Comparison of ENCODE assay signal across 29 cellular contexts in genomic region chr14:90922141-90922540, GRCh38.
"Had no signal": no experiment of that assay in that cellular context is flagged by ENCODE, and none has a peak within 500 bp of the region (broad histone marks: within the 10 kb centered on the region; RNA-seq: fewer than 3 reads in every experiment).

No MANE protein-coding gene starts in this region.

- H3K9me3 Mint-ChIP-seq: dendritic cell treated with granulocyte-macrophage colony-stimulating factor and Interleukin-4, amounts not matched to agents 40 ng/mL and 50 ng/mL, for 4 days; effector memory CD8-positive, alpha-beta T cell had no signal

- DNase-seq: colonic mucosa; cortex of kidney; dermis blood vessel endothelial cell; dorsolateral prefrontal cortex; effector CD4-positive, alpha-beta T cell; effector CD8-positive, alpha-beta T cell; effector memory CD4-positive, alpha-beta T cell; effector memory CD8-positive, alpha-beta T cell; endodermal cell; erythroblast; esophagus squamous epithelium; foreskin fibroblast; foreskin keratinocyte; foreskin melanocyte; gastrocnemius medialis; glutamatergic neuron; head of caudate nucleus; heart left ventricle; heart right ventricle had no signal

- FAIRE-seq: colon, endometrium, endothelial cell of umbilical vein, frontal cortex had no signal

- H3K36me3 ChIP-seq: colonic mucosa, gastrocnemius medialis, heart left ventricle had no signal

- H3K4me1 Mint-ChIP-seq: endodermal cell had no signal

- H3K27ac Mint-ChIP-seq: dendritic cell treated with granulocyte-macrophage colony-stimulating factor and Interleukin-4, amounts not matched to agents 40 ng/mL and 50 ng/mL, for 4 days; effector memory CD8-positive, alpha-beta T cell; endodermal cell had no signal

- H3K4me3 Mint-ChIP-seq: dendritic cell treated with granulocyte-macrophage colony-stimulating factor and Interleukin-4, amounts not matched to agents 40 ng/mL and 50 ng/mL, for 4 days; effector memory CD8-positive, alpha-beta T cell; endodermal cell had no signal

- H3K27ac ChIP-seq: colonic mucosa, coronary artery, dorsolateral prefrontal cortex, epithelial cell of prostate, esophagus muscularis mucosa, esophagus squamous epithelium, foreskin keratinocyte, gastrocnemius medialis, gastroesophageal sphincter, heart left ventricle, heart right ventricle had no signal

- ATAC-seq: effector memory CD8-positive, alpha-beta T cell; esophagus mucosa; foreskin keratinocyte; gastrocnemius medialis; gastroesophageal sphincter; heart left ventricle; heart right ventricle had no signal

- H3K27me3 Mint-ChIP-seq: dendritic cell treated with granulocyte-macrophage colony-stimulating factor and Interleukin-4, amounts not matched to agents 40 ng/mL and 50 ng/mL, for 4 days; effector memory CD8-positive, alpha-beta T cell had no signal

- H3K4me1 ChIP-seq: colonic mucosa, foreskin keratinocyte, gastrocnemius medialis, heart left ventricle, heart right ventricle had no signal

- H3K27me3 ChIP-seq: colonic mucosa, dorsolateral prefrontal cortex, esophagus muscularis mucosa, esophagus squamous epithelium, foreskin keratinocyte, gastrocnemius medialis, gastroesophageal sphincter, heart left ventricle, heart right ventricle had no signal

- H3K4me3 ChIP-seq: colonic mucosa, coronary artery, dorsolateral prefrontal cortex, esophagus muscularis mucosa, esophagus squamous epithelium, gastrocnemius medialis, gastroesophageal sphincter, heart left ventricle, heart right ventricle had no signal

- H3K9me3 ChIP-seq: colonic mucosa, esophagus muscularis mucosa, esophagus squamous epithelium, gastrocnemius medialis, gastroesophageal sphincter, heart left ventricle had no signal
